Comparison of ENCODE assay signal across 8 cellular contexts in genomic region chr2:38077431-38077769, GRCh38. TPM values are rescaled to one million over a fixed set of nuclear protein-coding genes. Genes with fewer than 3 reads are reported as not detected.
DNase-seq lines count a peak whose midpoint lies in the region; ATAC-seq and TF ChIP-seq lines count a peak whose summit lies in the region.

No MANE protein-coding gene starts in this region.

- intact Hi-C loops in A673 (cut with micrococcal nuclease; ENCODE audit: unreplicated experiment), result no loop called here

- TF ChIP-seq CTCF in A673 (conservative IDR thresholded peaks at IDR 0.05; ENCODE audit: low read depth, low read length), result no peak

- no peak for DNase-seq in A673 (ENCODE audit: low spot score)
- DNase-seq in central memory CD8-positive, alpha-beta T cell (ENCODE audit: low spot score in 2 of 2), result no peak
- DNase-seq in activated effector memory CD4-positive, alpha-beta T cell treated with Interleukin-2 at 50 U/mL for 16 hours, result no peak
- DNase-seq in GF-D8 (lab: John Stamatoyannopoulos, UW), result no peak
- DNase-seq in stimulated activated CD4-positive, alpha-beta T cell treated with anti-CD3 and anti-CD28 coated beads, Interleukin-12 subunit alpha, Interleukin-12 subunit beta, amount 100 ng/mL, for 4 hours, result no peak

- peak overlapping the region; percentile 68 for H3K27ac ChIP-seq in A673 (ENCODE audit: low read depth, low read length, poor library complexity, severe bottlenecking)
- peak overlapping the region; percentile 87 for H3K27ac ChIP-seq in HUES48 (ENCODE audit: low read depth, low read length)

- H3K36me3 Mint-ChIP-seq in central memory CD8-positive, alpha-beta T cell (ENCODE audit: insufficient read depth), result no peaks in the 10 kb centered on the region

- peak overlapping the region; percentile 4 for H3K4me3 Mint-ChIP-seq in central memory CD8-positive, alpha-beta T cell

- POLR2A ChIA-PET in A673 (lab: Charles Lee; ENCODE audit: low non-redundant PET), result no interaction called here

- H3K9ac ChIP-seq in HUES48 (ENCODE audit: low read depth, low read length) (peak overlapping the region; percentile 51; the same call in 1 of the 2 replicates), mucosa of stomach (ENCODE audit: low read length) (peak overlapping the region; percentile 50)

- no peak for ATAC-seq in central memory CD8-positive, alpha-beta T cell (replicated peaks; ENCODE audit: extremely low read depth, poor library complexity, severe bottlenecking)
- no peak for ATAC-seq in esophagus mucosa

- H3K27me3 ChIP-seq in A673 (replicated peaks; ENCODE audit: insufficient read depth, low read depth, low read length, poor library complexity) (no peaks in the 10 kb centered on the region), HUES48 (ENCODE audit: control insufficient read depth, insufficient read depth, low read length) (peaks cover 46% of the 10 kb centered on the region), mucosa of stomach (ENCODE audit: control insufficient read depth, insufficient read depth, low read length) (peaks cover 40% of the 10 kb centered on the region)

- H3K4me1 ChIP-seq in A673 (ENCODE audit: insufficient read depth, low read length, poor library complexity, severe bottlenecking) (peaks cover 6% of the 10 kb centered on the region), HUES48 (ENCODE audit: control insufficient read depth, insufficient read depth, low read length) (peaks cover 44% of the 10 kb centered on the region), mucosa of stomach (ENCODE audit: control insufficient read depth, insufficient read depth, low read length) (peaks cover 10% of the 10 kb centered on the region)

- H3K9me3 Mint-ChIP-seq in central memory CD8-positive, alpha-beta T cell, result no peaks in the 10 kb centered on the region

- H3K4me3 ChIP-seq in A673 (ENCODE audit: low read depth, low read length, poor library complexity, severe bottlenecking) (peak overlapping the region; percentile 55), HUES48 (ENCODE audit: low read depth, low read length) (peak overlapping the region; percentile 56), mucosa of stomach (ENCODE audit: low read length) (peak overlapping the region; percentile 25)

- H3K36me3 ChIP-seq in A673 (ENCODE audit: insufficient read depth, low read length, poor library complexity, severe bottlenecking) (no peaks in the 10 kb centered on the region), HUES48 (ENCODE audit: control insufficient read depth, insufficient read depth, low read length) (no peaks in the 10 kb centered on the region), mucosa of stomach (ENCODE audit: control insufficient read depth, insufficient read depth, low read length) (no peaks in the 10 kb centered on the region)

- peaks cover 70% of the 10 kb centered on the region for H3K27me3 Mint-ChIP-seq in central memory CD8-positive, alpha-beta T cell

- H3K4me1 Mint-ChIP-seq in central memory CD8-positive, alpha-beta T cell, result peaks cover 5% of the 10 kb centered on the region

- no TSS peak for BruUV-seq in A673 (replicated peaks; lab: Mats Ljungman, UMichigan)

- no peaks in the 10 kb centered on the region for H3K9me3 ChIP-seq in A673 (ENCODE audit: low read depth, low read length, poor library complexity, severe bottlenecking)
- H3K9me3 ChIP-seq in HUES48 (ENCODE audit: control insufficient read depth, insufficient read depth, low read length), result no peaks in the 10 kb centered on the region
- no peaks in the 10 kb centered on the region for H3K9me3 ChIP-seq in mucosa of stomach (ENCODE audit: control insufficient read depth, low read length)

- H3K27ac Mint-ChIP-seq in central memory CD8-positive, alpha-beta T cell (ENCODE audit: low read depth), result no peak overlapping the region

- CTCF ChIA-PET in A673 (lab: Charles Lee), result interaction anchor here (1.5 kb wide), 1 partner anchor 29 kb away, joined by 11 read pairs; no protein-coding TSS in a partner anchor

RNA-seq across cellular contexts. Expression of gene CYP1B1, which starts 1.4 kb away (rescaled TPM):
- total RNA-seq in A673 (2021), result 0.92 and 3.0 TPM in 2 replicates
- total RNA-seq in esophagus mucosa, result 2.0 TPM
